In the genomic region with DNA sequence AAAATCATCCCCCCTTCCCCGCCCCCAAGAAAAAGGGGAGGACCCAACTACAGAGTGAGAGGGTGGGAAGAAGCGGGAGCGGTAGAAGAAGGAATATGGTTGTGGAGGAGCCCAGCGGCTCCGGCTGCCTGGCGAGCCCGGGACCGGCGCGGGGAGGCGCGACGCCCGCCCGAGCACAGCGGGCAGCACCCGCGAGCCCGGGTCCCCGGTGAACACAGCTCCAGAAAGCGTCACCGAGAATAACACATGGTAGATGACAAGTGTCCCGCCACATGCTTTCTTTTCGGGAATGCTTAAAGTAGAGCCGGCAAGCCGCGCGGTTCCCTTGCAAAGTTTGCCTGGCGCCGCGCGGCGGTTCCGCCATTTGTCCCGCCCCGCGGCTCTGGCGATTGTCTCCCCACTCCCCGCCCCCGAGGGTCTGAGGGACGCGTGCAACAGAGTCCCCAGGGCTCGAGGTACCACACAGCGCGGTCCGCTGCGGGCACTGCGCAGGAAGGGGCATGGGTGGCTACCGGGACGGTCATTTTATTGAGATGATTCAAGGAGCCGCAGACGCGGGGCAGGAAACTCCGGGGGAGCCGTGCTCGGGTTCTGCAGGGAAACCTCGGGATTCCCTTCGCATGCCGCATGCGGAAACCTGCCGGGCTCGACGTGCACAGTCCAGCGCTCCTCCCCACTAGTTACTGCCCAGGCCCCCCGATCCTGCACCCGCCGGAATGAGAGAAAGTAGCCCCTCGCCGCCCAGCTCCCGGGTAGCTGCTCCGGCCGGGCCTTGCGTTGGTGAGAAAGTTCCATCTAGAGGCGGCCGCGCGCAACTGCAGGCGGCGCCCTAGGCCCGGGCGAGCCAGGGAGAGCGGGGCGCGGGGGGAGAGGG, we compare ENCODE assay signal across 8 cellular contexts. TPM values are rescaled to one million over a fixed set of nuclear protein-coding genes. Genes with fewer than 3 reads are reported as not detected.
A peak's percentile ranks its signal among the peaks of the same experiment; 100 is the strongest.
DNase-seq lines count a peak whose midpoint lies in the region; ATAC-seq, FAIRE-seq and TF ChIP-seq lines count a peak whose summit lies in the region.

No MANE protein-coding gene starts in this region.

- H3K4me3 ChIP-seq in HUES48 (ENCODE audit: low read depth, low read length): peak overlapping the region; percentile 77
- H3K4me3 ChIP-seq in PC-9: peak overlapping the region; percentile 84
- H3K4me3 ChIP-seq in neuron (ENCODE audit: low read length): peak overlapping the region; percentile 67
- H3K4me3 ChIP-seq in thoracic aorta: peak overlapping the region; percentile 85

- CTCF ChIA-PET in PC-9 (lab: Charles Lee): no interaction called here

- FAIRE-seq in frontal cortex (lab: Jason Lieb, UNC): no peak

- DNase-seq in DMS53 (lab: John Stamatoyannopoulos, UW) (peak; percentile 87), PC-9 (peak in 1 of 2 experiments; percentile 60), frontal cortex (ENCODE audit: low spot score in 2 of 2) (peak; percentile 66 to 71), thoracic aorta (ENCODE audit: low spot score) (peak; percentile 9)
- peak in 3 of 4 experiments; percentile 8 to 40 (median 20) for DNase-seq in activated naive CD4-positive, alpha-beta T cell (lab: John Stamatoyannopoulos, UW)

- intact Hi-C loops in PC-9 (cut with micrococcal nuclease; ENCODE audit: unreplicated experiment): loop anchor here (2.0 kb wide), 1 partner anchor 451 kb away; no protein-coding TSS in a partner anchor

- H3K27me3 ChIP-seq in HUES48 (ENCODE audit: control insufficient read depth, insufficient read depth, low read length) (peaks cover 63% of the 10 kb centered on the region), PC-9 (ENCODE audit: insufficient read depth, low read depth) (peaks cover 23% of the 10 kb centered on the region), neuron (ENCODE audit: insufficient read depth, low read length) (peaks cover 40% of the 10 kb centered on the region), thoracic aorta (replicated peaks; ENCODE audit: insufficient read depth) (no peaks in the 10 kb centered on the region)

- peak overlapping the region; percentile 97 for H3K4me2 ChIP-seq in PC-9

- H3K9me2 ChIP-seq in PC-9 (ENCODE audit: insufficient read depth): no peaks in the 10 kb centered on the region

- H3K9ac ChIP-seq in HUES48 (ENCODE audit: low read depth, low read length): peak overlapping the region; percentile 59

- no peaks in the 10 kb centered on the region for H3F3A ChIP-seq in PC-9 (ENCODE audit: insufficient read depth, low read depth)

- TF ChIP-seq CTCF in PC-9 (conservative IDR thresholded peaks at IDR 0.05): peak; percentile 93
- TF ChIP-seq CTCF in thoracic aorta (IDR thresholded peaks at IDR 0.05): peak; percentile 92

- H3K36me3 ChIP-seq in HUES48 (ENCODE audit: control insufficient read depth, insufficient read depth, low read length) (no peaks in the 10 kb centered on the region), PC-9 (ENCODE audit: low read depth) (no peaks in the 10 kb centered on the region), neuron (ENCODE audit: insufficient read depth, low read length) (no peaks in the 10 kb centered on the region), thoracic aorta (no peaks in the 10 kb centered on the region)

- H3K9me3 ChIP-seq in HUES48 (ENCODE audit: control insufficient read depth, insufficient read depth, low read length) (no peaks in the 10 kb centered on the region), PC-9 (ENCODE audit: insufficient read depth, low read depth) (no peaks in the 10 kb centered on the region), neuron (ENCODE audit: low read length) (no peaks in the 10 kb centered on the region), thoracic aorta (no peaks in the 10 kb centered on the region)

- BruUV-seq in PC-9 (replicated peaks; lab: Mats Ljungman, UMichigan): no TSS peak

- H3K79me2 ChIP-seq in PC-9 (ENCODE audit: low read depth): no peaks in the 10 kb centered on the region

- H3K4me1 ChIP-seq in HUES48 (ENCODE audit: control insufficient read depth, insufficient read depth, low read length) (peaks cover 8% of the 10 kb centered on the region; the same call in 1 of the 2 replicates), PC-9 (replicated peaks; ENCODE audit: insufficient read depth) (no peaks in the 10 kb centered on the region), neuron (ENCODE audit: insufficient read depth, low read length) (peaks cover 14% of the 10 kb centered on the region), thoracic aorta (ENCODE audit: control insufficient read depth in 1 of 2, low read depth in 2 of 2) (peaks cover 11 to 21% of the 10 kb centered on the region in 2 donors)

- H3K27ac ChIP-seq in HUES48 (ENCODE audit: low read depth, low read length) (peak overlapping the region; percentile 80), PC-9 (no peak overlapping the region), thoracic aorta (no peak overlapping the region)

- no peaks in the 10 kb centered on the region for H4K20me1 ChIP-seq in PC-9 (ENCODE audit: insufficient read depth)

- ATAC-seq in GM21447 (IDR thresholded peaks at IDR 0.05; ENCODE audit: unreplicated experiment): peak; percentile 81
- no peak for ATAC-seq in thoracic aorta (ENCODE audit: insufficient number of reproducible peaks, low FRiP score, low read depth)

- POLR2A ChIA-PET in PC-9 (lab: Charles Lee; ENCODE audit: unreplicated experiment): no interaction called here

- H2AFZ ChIP-seq in PC-9: peak overlapping the region; percentile 82
- H2AFZ ChIP-seq in neuron (ENCODE audit: low read depth, low read length): peak overlapping the region; percentile 100

RNA-seq across cellular contexts. Expression of gene GRM8, which starts 0.8 kb away (rescaled TPM):
- total RNA-seq in PC-9 (2021) (not detected in 2 replicates), frontal cortex (2.9 TPM), thoracic aorta (not detected)
